In genomic region chr6:111062860-111063259, GRCh38 we compare ENCODE assay signal across 1 cellular context. TPM values are rescaled to one million over a fixed set of nuclear protein-coding genes. Genes with fewer than 3 reads are reported as not detected.
"Had no signal": no experiment of that assay in that cellular context is flagged by ENCODE, and none has a peak within 500 bp of the region (broad histone marks: within the 10 kb centered on the region; RNA-seq: fewer than 3 reads in every experiment).

No MANE protein-coding gene starts in this region.

RNA-seq across cellular contexts. Expression of gene SLC16A10, which starts 24.4 kb away (rescaled TPM):
- total RNA-seq: IMR-90 had no signal
- polyA plus RNA-seq: IMR-90 had no signal
